24 cellular contexts compared by ENCODE assay signal in the genomic region with DNA sequence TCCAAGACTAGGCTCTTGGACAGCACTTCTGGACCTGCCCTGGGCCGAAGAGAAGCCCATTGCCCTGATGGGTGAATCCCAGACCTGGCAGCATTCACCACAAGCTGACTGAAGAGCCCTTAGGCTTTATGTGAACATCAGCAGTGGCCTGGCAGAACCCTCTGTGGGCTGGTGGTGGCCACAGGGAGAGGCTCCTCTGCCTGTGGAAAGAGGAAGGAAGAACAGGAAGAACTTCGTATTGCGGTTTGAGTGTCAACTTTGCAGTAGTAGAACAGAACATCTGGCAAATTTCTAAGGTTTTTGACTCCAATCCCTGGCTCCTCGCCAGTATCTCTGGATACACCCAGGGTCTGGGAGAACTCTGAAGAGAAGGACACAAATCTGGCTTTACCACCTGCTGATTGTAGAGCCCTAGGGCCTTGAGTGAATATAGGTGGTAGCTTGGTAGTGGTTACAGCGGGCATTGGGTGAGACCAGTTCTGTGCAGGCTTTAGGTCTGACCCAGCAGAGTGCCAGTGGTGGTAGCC.
A peak's percentile ranks its signal among the peaks of the same experiment; 100 is the strongest.
DNase-seq lines count a peak whose midpoint lies in the region; ATAC-seq and TF ChIP-seq lines count a peak whose summit lies in the region.
"Had no signal": no experiment of that assay in that cellular context is flagged by ENCODE, and none has a peak within 500 bp of the region (broad histone marks: within the 10 kb centered on the region; RNA-seq: fewer than 3 reads in every experiment).

No MANE protein-coding gene starts in this region.

- peaks cover 20% of the 10 kb centered on the region for H3K27me3 Mint-ChIP-seq in stimulated activated memory B cell treated with anti-CD40 and anti-IgM and Interleukin-4, amounts not matched to agents 10 μg/mL and 1 μg/mL and 100 μg/mL, for 72 hours
- H3K27me3 Mint-ChIP-seq: activated CD4-positive, alpha-beta memory T cell treated with anti-CD3 and anti-CD28 coated beads, Interleukin-2, amount 10 ng/mL, durations not matched to agents 7 days and 5 days; central memory CD8-positive, alpha-beta T cell; memory B cell had no signal

- no peaks in the 10 kb centered on the region for H3K4me1 Mint-ChIP-seq in stimulated activated memory B cell treated with anti-CD40 and anti-IgM and Interleukin-4, amounts not matched to agents 10 μg/mL and 1 μg/mL and 100 μg/mL, for 72 hours
- H3K4me1 Mint-ChIP-seq: activated CD4-positive, alpha-beta memory T cell treated with anti-CD3 and anti-CD28 coated beads, Interleukin-2, amount 10 ng/mL, durations not matched to agents 7 days and 5 days; central memory CD8-positive, alpha-beta T cell; memory B cell; neural crest cell had no signal

- no peak overlapping the region for H3K4me3 Mint-ChIP-seq in stimulated activated memory B cell treated with anti-CD40 and anti-IgM and Interleukin-4, amounts not matched to agents 10 μg/mL and 1 μg/mL and 100 μg/mL, for 72 hours
- H3K4me3 Mint-ChIP-seq: activated CD4-positive, alpha-beta memory T cell treated with anti-CD3 and anti-CD28 coated beads, Interleukin-2, amount 10 ng/mL, durations not matched to agents 7 days and 5 days; activated naive CD4-positive, alpha-beta T cell treated with anti-CD3 and anti-CD28 coated beads for 36 hours; central memory CD8-positive, alpha-beta T cell; memory B cell; neural crest cell had no signal

- peak; percentile 87 for DNase-seq in KBM-7
- peak; percentile 67 for DNase-seq in NOMO-1 treated with DMSO at 0.1 percent for 48 hours (lab: John Stamatoyannopoulos, UW; ENCODE audit: unreplicated experiment)
- DNase-seq in SKM-1 (lab: John Stamatoyannopoulos, UW; ENCODE audit: unreplicated experiment), result peak; percentile 80
- no peak for DNase-seq in GM10266 (ENCODE audit: extremely low spot score)
- DNase-seq in NCI-H2081 treated with DMSO at 0.1 percent for 48 hours (lab: John Stamatoyannopoulos, UW), result no peak
- DNase-seq in ACHN, result no peak
- DNase-seq: activated CD4-positive, alpha-beta memory T cell treated with anti-CD3 and anti-CD28 coated beads, Interleukin-2, amount 10 ng/mL, durations not matched to agents 7 days and 5 days; activated CD8-positive, alpha-beta memory T cell treated with anti-CD3 and anti-CD28 coated beads, Interleukin-2, amount 50 U/mL, for 48 hours; activated naive CD4-positive, alpha-beta T cell treated with anti-CD3 and anti-CD28 coated beads for 36 hours; Caco-2; DMS53; erythroblast; NCI-H1436; NCI-H226; ovary; SHP77 treated with DMSO at 0.1 percent for 48 hours; stimulated activated CD4-positive, alpha-beta T cell treated with anti-CD3 and anti-CD28 coated beads, Interleukin-4, amount 100 ng/mL, for 4 hours; T-helper 1 cell; transverse colon had no signal

- in situ Hi-C loops in KBM-7 (cut with MboI; ENCODE audit: low pct_unique_long_range_greater_than_20kb, low sequenced_read_pairs) (no loop called here), ACHN (cut with HindIII; ENCODE audit: low pct_ligation_motif_present, low pct_unique_long_range_greater_than_20kb, low sequenced_read_pairs) (no loop called here)

- TF ChIP-seq CTCF in GM10266 (IDR thresholded peaks at IDR 0.05; ENCODE audit: control insufficient read depth, insufficient read depth, low read depth, missing control alignments), result no peak

- H3K36me3 Mint-ChIP-seq in stimulated activated memory B cell treated with anti-CD40 and anti-IgM and Interleukin-4, amounts not matched to agents 10 μg/mL and 1 μg/mL and 100 μg/mL, for 72 hours, result no peaks in the 10 kb centered on the region
- H3K36me3 Mint-ChIP-seq: memory B cell had no signal

- no peak overlapping the region for H3K27ac Mint-ChIP-seq in stimulated activated memory B cell treated with anti-CD40 and anti-IgM and Interleukin-4, amounts not matched to agents 10 μg/mL and 1 μg/mL and 100 μg/mL, for 72 hours
- H3K27ac Mint-ChIP-seq: activated CD4-positive, alpha-beta memory T cell treated with anti-CD3 and anti-CD28 coated beads, Interleukin-2, amount 10 ng/mL, durations not matched to agents 7 days and 5 days; activated naive CD4-positive, alpha-beta T cell treated with anti-CD3 and anti-CD28 coated beads for 36 hours; memory B cell had no signal

- H3K9me3 Mint-ChIP-seq in stimulated activated memory B cell treated with anti-CD40 and anti-IgM and Interleukin-4, amounts not matched to agents 10 μg/mL and 1 μg/mL and 100 μg/mL, for 72 hours, result peaks cover 4% of the 10 kb centered on the region

- peak; percentile 20 for ATAC-seq in stimulated activated memory B cell treated with anti-CD40 and anti-IgM and Interleukin-4, amounts not matched to agents 10 μg/mL and 1 μg/mL and 100 μg/mL, for 72 hours
- ATAC-seq: left lobe of liver had no signal

Comparison
In these comparisons a context has a peak if more than half of its experiments do, and no peak if none do; other contexts are left out.
1. DNase-seq: peak in KBM-7 (single experiment), NOMO-1 treated with DMSO at 0.1 percent for 48 hours (single experiment) and SKM-1 (single experiment); none in GM10266 (single experiment), NCI-H2081 treated with DMSO at 0.1 percent for 48 hours (single experiment) and ACHN (single experiment).